Comparison of ENCODE assay signal across 38 cellular contexts in genomic region chr9:81459591-81459990, GRCh38.
"Had no signal": no experiment of that assay in that cellular context is flagged by ENCODE, and none has a peak within 500 bp of the region (broad histone marks: within the 10 kb centered on the region; RNA-seq: fewer than 3 reads in every experiment).

No MANE protein-coding gene starts in this region.

- H3K4me3 Mint-ChIP-seq: activated naive CD4-positive, alpha-beta T cell treated with anti-CD3 and anti-CD28 coated beads for 36 hours; activated naive CD4-positive, alpha-beta T cell treated with anti-CD3 and anti-CD28 coated beads, Interleukin-2, amount 10 ng/mL, durations not matched to agents 7 days and 5 days; activated naive CD4-positive, alpha-beta T cell treated with anti-CD3 and anti-CD28 coated beads, Interleukin-2, amount 50 U/mL, for 24 hours; activated naive CD8-positive, alpha-beta T cell; activated naive CD8-positive, alpha-beta T cell treated with anti-CD3 and anti-CD28 coated beads for 36 hours; activated naive CD8-positive, alpha-beta T cell treated with anti-CD3 and anti-CD28 coated beads, Interleukin-2, amount 10 ng/mL, durations not matched to agents 7 days and 5 days; activated naive CD8-positive, alpha-beta T cell treated with anti-CD3 and anti-CD28 coated beads, Interleukin-2, amount 50 U/mL, for 24 hours; activated T-cell treated with anti-CD3 and anti-CD28 coated beads, Interleukin-2, amount 50 U/mL, for 24 hours; activated T-cell treated with anti-CD3 and anti-CD28 coated beads, Interleukin-2, amount 50 U/mL, for 4 hours; activated T-cell treated with anti-CD3 and anti-CD28 coated beads, Interleukin-2, amount 50 U/mL, for 72 hours; activated T-helper 1 cell treated with anti-CD3 and anti-CD28 coated beads, Interleukin-12 subunit alpha, Interleukin-12 subunit beta, Interleukin-2, Interleukin-4 antibody, amounts not matched to agents 30 ng/mL and 10 ng/mL and 1 ng/mL, durations not matched to agents 14 hours and 24 hours and 36 hours; activated T-helper 17 cell treated with anti-CD3 and anti-CD28 coated beads, Interleukin-2, amount 50 U/mL, for 72 hours; brain; central memory CD8-positive, alpha-beta T cell had no signal

- H3K36me3 Mint-ChIP-seq: activated naive CD4-positive, alpha-beta T cell treated with anti-CD3 and anti-CD28 coated beads, Interleukin-2, amount 10 ng/mL, durations not matched to agents 7 days and 5 days; activated naive CD4-positive, alpha-beta T cell treated with anti-CD3 and anti-CD28 coated beads, Interleukin-2, amount 50 U/mL, for 24 hours; activated naive CD4-positive, alpha-beta T cell treated with anti-CD3 and anti-CD28 coated beads, Interleukin-2, amount 50 U/mL, for 72 hours; activated naive CD8-positive, alpha-beta T cell; activated naive CD8-positive, alpha-beta T cell treated with anti-CD3 and anti-CD28 coated beads for 36 hours; activated naive CD8-positive, alpha-beta T cell treated with anti-CD3 and anti-CD28 coated beads, Interleukin-2, amount 10 ng/mL, durations not matched to agents 7 days and 5 days had no signal

- H3K27ac Mint-ChIP-seq: activated naive CD4-positive, alpha-beta T cell treated with anti-CD3 and anti-CD28 coated beads for 36 hours; activated naive CD4-positive, alpha-beta T cell treated with anti-CD3 and anti-CD28 coated beads, Interleukin-2, amount 10 ng/mL, durations not matched to agents 7 days and 5 days; activated naive CD4-positive, alpha-beta T cell treated with anti-CD3 and anti-CD28 coated beads, Interleukin-2, amount 50 U/mL, for 24 hours; activated naive CD8-positive, alpha-beta T cell; activated naive CD8-positive, alpha-beta T cell treated with anti-CD3 and anti-CD28 coated beads for 36 hours; activated naive CD8-positive, alpha-beta T cell treated with anti-CD3 and anti-CD28 coated beads, Interleukin-2, amount 10 ng/mL, durations not matched to agents 7 days and 5 days; activated naive CD8-positive, alpha-beta T cell treated with anti-CD3 and anti-CD28 coated beads, Interleukin-2, amount 50 U/mL, for 24 hours; activated T-cell treated with anti-CD3 and anti-CD28 coated beads, Interleukin-2, amount 50 U/mL, for 24 hours; activated T-cell treated with anti-CD3 and anti-CD28 coated beads, Interleukin-2, amount 50 U/mL, for 72 hours; activated T-helper 1 cell treated with anti-CD3 and anti-CD28 coated beads, Interleukin-12 subunit alpha, Interleukin-12 subunit beta, Interleukin-2, Interleukin-4 antibody, amounts not matched to agents 30 ng/mL and 10 ng/mL and 1 ng/mL, durations not matched to agents 14 hours and 24 hours and 36 hours; activated T-helper 17 cell treated with anti-CD3 and anti-CD28 coated beads, Interleukin-2, amount 50 U/mL, for 72 hours; activated T-helper 2 cell treated with anti-CD3 and anti-CD28 coated beads, Interferon-gamma antibody, Interleukin-2, Interleukin-4, amounts not matched to agents 10 μg/mL and 5 μg/mL and 100 μg/mL, durations not matched to agents 14 hours and 24 hours and 36 hours had no signal

- DNase-seq: activated effector memory CD4-positive, alpha-beta T cell treated with anti-CD3 and anti-CD28 coated beads, Interleukin-2, amount 50 U/mL, for 16 hours; activated effector memory CD4-positive, alpha-beta T cell treated with Interleukin-2 at 50 U/mL for 16 hours; activated gamma-delta T cell; activated gamma-delta T cell treated with Interleukin-2 at 50 U/mL for 16 hours; activated naive CD4-positive, alpha-beta T cell; activated naive CD4-positive, alpha-beta T cell treated with anti-CD3 and anti-CD28 coated beads for 36 hours; activated naive CD4-positive, alpha-beta T cell treated with anti-CD3 and anti-CD28 coated beads, Interleukin-2, amount 10 ng/mL, durations not matched to agents 7 days and 5 days; activated naive CD4-positive, alpha-beta T cell treated with anti-CD3 and anti-CD28 coated beads, Interleukin-2, amount 50 U/mL, for 16 hours; activated naive CD4-positive, alpha-beta T cell treated with Interleukin-2 at 50 U/mL for 16 hours; activated naive CD8-positive, alpha-beta T cell treated with anti-CD3 and anti-CD28 coated beads for 36 hours; activated naive CD8-positive, alpha-beta T cell treated with anti-CD3 and anti-CD28 coated beads, Interleukin-2, amount 10 ng/mL, durations not matched to agents 7 days and 5 days; activated naive CD8-positive, alpha-beta T cell treated with anti-CD3 and anti-CD28 coated beads, Interleukin-2, amount 50 U/mL, for 24 hours; activated T-cell treated with anti-CD3 and anti-CD28 coated beads for 4 hours; activated T-cell treated with anti-CD3 and anti-CD28 coated beads, Interleukin-2, amount 50 U/mL, for 1 hour; activated T-cell treated with anti-CD3 and anti-CD28 coated beads, Interleukin-2, amount 50 U/mL, for 24 hours; activated T-cell treated with anti-CD3 and anti-CD28 coated beads, Interleukin-2, amount 50 U/mL, for 4 hours; activated T-cell treated with anti-CD3 and anti-CD28 coated beads, Interleukin-2, amount 50 U/mL, for 48 hours; activated T-cell treated with anti-CD3 and anti-CD28 coated beads, Interleukin-2, amount 50 U/mL, for 72 hours; adrenal gland; amniotic stem cell; amygdala; anterior cingulate cortex; aorta; body of pancreas; brain microvascular endothelial cell; caudate nucleus; central memory CD4-positive, alpha-beta T cell; cerebellar nuclear complex had no signal

- H3K4me1 Mint-ChIP-seq: activated naive CD4-positive, alpha-beta T cell treated with anti-CD3 and anti-CD28 coated beads, Interleukin-2, amount 10 ng/mL, durations not matched to agents 7 days and 5 days; activated naive CD4-positive, alpha-beta T cell treated with anti-CD3 and anti-CD28 coated beads, Interleukin-2, amount 50 U/mL, for 24 hours; activated naive CD8-positive, alpha-beta T cell treated with anti-CD3 and anti-CD28 coated beads for 36 hours; activated naive CD8-positive, alpha-beta T cell treated with anti-CD3 and anti-CD28 coated beads, Interleukin-2, amount 10 ng/mL, durations not matched to agents 7 days and 5 days; activated naive CD8-positive, alpha-beta T cell treated with anti-CD3 and anti-CD28 coated beads, Interleukin-2, amount 50 U/mL, for 24 hours; activated T-helper 17 cell treated with anti-CD3 and anti-CD28 coated beads, Interleukin-2, amount 50 U/mL, for 72 hours; central memory CD8-positive, alpha-beta T cell had no signal

- H3K27me3 Mint-ChIP-seq: activated naive CD4-positive, alpha-beta T cell treated with anti-CD3 and anti-CD28 coated beads, Interleukin-2, amount 10 ng/mL, durations not matched to agents 7 days and 5 days; activated naive CD4-positive, alpha-beta T cell treated with anti-CD3 and anti-CD28 coated beads, Interleukin-2, amount 50 U/mL, for 24 hours; activated naive CD8-positive, alpha-beta T cell; activated naive CD8-positive, alpha-beta T cell treated with anti-CD3 and anti-CD28 coated beads for 36 hours; activated naive CD8-positive, alpha-beta T cell treated with anti-CD3 and anti-CD28 coated beads, Interleukin-2, amount 10 ng/mL, durations not matched to agents 7 days and 5 days; activated naive CD8-positive, alpha-beta T cell treated with anti-CD3 and anti-CD28 coated beads, Interleukin-2, amount 50 U/mL, for 24 hours; activated T-cell treated with anti-CD3 and anti-CD28 coated beads, Interleukin-2, amount 50 U/mL, for 24 hours; activated T-helper 17 cell treated with anti-CD3 and anti-CD28 coated beads, Interleukin-2, amount 50 U/mL, for 72 hours; central memory CD8-positive, alpha-beta T cell had no signal

- FAIRE-seq: astrocyte, bronchial epithelial cell had no signal

- H3K9me3 Mint-ChIP-seq: activated naive CD4-positive, alpha-beta T cell treated with anti-CD3 and anti-CD28 coated beads for 36 hours; activated naive CD4-positive, alpha-beta T cell treated with anti-CD3 and anti-CD28 coated beads, Interleukin-2, amount 50 U/mL, for 24 hours; activated naive CD8-positive, alpha-beta T cell treated with anti-CD3 and anti-CD28 coated beads for 36 hours; activated T-helper 1 cell treated with anti-CD3 and anti-CD28 coated beads, Interleukin-12 subunit alpha, Interleukin-12 subunit beta, Interleukin-2, Interleukin-4 antibody, amounts not matched to agents 30 ng/mL and 10 ng/mL and 1 ng/mL, durations not matched to agents 14 hours and 24 hours and 36 hours; activated T-helper 17 cell treated with anti-CD3 and anti-CD28 coated beads, Interleukin-2, amount 50 U/mL, for 72 hours; activated T-helper 2 cell treated with anti-CD3 and anti-CD28 coated beads, Interferon-gamma antibody, Interleukin-2, Interleukin-4, amounts not matched to agents 10 μg/mL and 5 μg/mL and 100 μg/mL, durations not matched to agents 14 hours and 24 hours and 36 hours had no signal
